ENCODE assay signal across 8 cellular contexts in genomic region chr20:3766381-3766780, GRCh38. TPM values are rescaled to one million over a fixed set of nuclear protein-coding genes. Genes with fewer than 3 reads are reported as not detected.
DNase-seq lines count a peak whose midpoint lies in the region; TF ChIP-seq lines count a peak whose summit lies in the region.

No MANE protein-coding gene starts in this region.

- intact Hi-C loops in esophagus muscularis mucosa (cut with DNase I) (no loop called here), posterior vena cava (cut with DNase I) (no loop called here)

- no peaks in the 10 kb centered on the region for H3K9me3 ChIP-seq in ES-I3 (ENCODE audit: control insufficient read depth, insufficient read depth, low read length)
- no peaks in the 10 kb centered on the region for H3K9me3 ChIP-seq in esophagus muscularis mucosa

- H3K4me3 ChIP-seq in esophagus muscularis mucosa: peak overlapping the region; percentile 68 to 83 (median 70)

- H3K4me1 ChIP-seq in ES-I3 (ENCODE audit: insufficient read depth, low read length) (no peaks in the 10 kb centered on the region; the same call in 1 of the 2 replicates), esophagus muscularis mucosa (peaks cover 28 to 79% (median 76%) of the 10 kb centered on the region in 4 donors)

- TF ChIP-seq CTCF in RWPE1 (conservative IDR thresholded peaks at IDR 0.05; ENCODE audit: low read depth): no peak
- no peak for TF ChIP-seq CTCF in esophagus muscularis mucosa (IDR thresholded peaks at IDR 0.05)

- POLR2A ChIA-PET in RWPE1 (lab: Yijun Ruan, JAX; ENCODE audit: low non-redundant PET): interaction anchor here (0.6 to 1.0 kb wide), 2 partner anchors 9 to 103 kb away, joined by 3 to 13 read pairs; no protein-coding TSS in a partner anchor

- H3K27me3 ChIP-seq in esophagus muscularis mucosa: no peaks in the 10 kb centered on the region

- no peak for TF ChIP-seq POLR2A in esophagus muscularis mucosa (IDR thresholded peaks at IDR 0.05; ENCODE audit: low read depth)

- TF ChIP-seq EP300 in esophagus muscularis mucosa (IDR thresholded peaks at IDR 0.05): no peak

- CTCF ChIA-PET in RWPE1 (lab: Yijun Ruan, JAX): interaction anchor here (0.5 to 1.4 kb wide), 2 partner anchors 13 to 56 kb away, joined by 3 to 5 read pairs; no protein-coding TSS in a partner anchor

- H3K27ac ChIP-seq in RWPE1: peak overlapping the region; percentile 90
- peak overlapping the region; percentile 76 to 97 (median 92) for H3K27ac ChIP-seq in esophagus muscularis mucosa (replicated peaks in 1 of 4)

- H3K36me3 ChIP-seq in ES-I3 (ENCODE audit: insufficient read depth, low read length) (no peaks in the 10 kb centered on the region; the same call in 1 of the 2 replicates), esophagus muscularis mucosa (peaks cover 0 to 4% (median 0%) of the 10 kb centered on the region in 4 donors)

- no peak for DNase-seq in RWPE1 (ENCODE audit: low spot score)
- DNase-seq in esophagus muscularis mucosa (ENCODE audit: extremely low spot score): no peak
- peak; percentile 69 for DNase-seq in posterior vena cava (ENCODE audit: low spot score)
- no peak for DNase-seq in NCI-H748 (lab: John Stamatoyannopoulos, UW; ENCODE audit: unreplicated experiment)
- DNase-seq in NCI-H2081 (lab: John Stamatoyannopoulos, UW): no peak
- no peak for DNase-seq in GM03348 (ENCODE audit: low spot score)
- no peak for DNase-seq in kidney tubule cell (ENCODE audit: low spot score)

- WGBS in esophagus muscularis mucosa: 40% methylated on average over 1 of the region's 1 CpG

- peak overlapping the region; percentile 74 for H3K9ac ChIP-seq in ES-I3 (ENCODE audit: low read depth, low read length)

RNA-seq across cellular contexts. Expression of gene ADISSP, which starts 1.2 kb away (rescaled TPM):
- total RNA-seq in esophagus muscularis mucosa (10 to 100 TPM; 56.5 to 96.1 (median 73.6) TPM), posterior vena cava (10 to 100 TPM; 14.6 to 20.2 TPM)

RNA-seq across cellular contexts. Expression of gene SPEF1, which starts 14.9 kb away (rescaled TPM):
- total RNA-seq in esophagus muscularis mucosa (under 1 TPM in 1 of 4 donors, not detected in 3; 0.50 TPM), posterior vena cava (not detected)

RNA-seq across cellular contexts. Expression of gene CENPB, which starts 20.2 kb away (rescaled TPM):
- total RNA-seq in esophagus muscularis mucosa (100 to 1,000 TPM; 131 to 225 (median 199) TPM), posterior vena cava (100 to 1,000 TPM in 1 of 2 donors, 10 to 100 TPM in 1; 97.4 to 119 TPM)

RNA-seq across cellular contexts. Expression of gene CDC25B, which starts 29.7 kb away (rescaled TPM):
- total RNA-seq in esophagus muscularis mucosa (10 to 100 TPM; 29.9 to 43.1 (median 35.6) TPM), posterior vena cava (10 to 100 TPM; 24.0 to 24.2 TPM)

RNA-seq across cellular contexts. Expression of gene HSPA12B, which starts 33.9 kb away (rescaled TPM):
- total RNA-seq in esophagus muscularis mucosa: 10 to 100 TPM in 3 of 4 donors, 1 to 10 TPM in 1; 8.9 to 22.2 (median 16.4) TPM
- 10 to 100 TPM; 18.0 to 18.5 TPM for total RNA-seq in posterior vena cava
